Comparison of ENCODE assay signal across 3 cellular contexts in the genomic region with DNA sequence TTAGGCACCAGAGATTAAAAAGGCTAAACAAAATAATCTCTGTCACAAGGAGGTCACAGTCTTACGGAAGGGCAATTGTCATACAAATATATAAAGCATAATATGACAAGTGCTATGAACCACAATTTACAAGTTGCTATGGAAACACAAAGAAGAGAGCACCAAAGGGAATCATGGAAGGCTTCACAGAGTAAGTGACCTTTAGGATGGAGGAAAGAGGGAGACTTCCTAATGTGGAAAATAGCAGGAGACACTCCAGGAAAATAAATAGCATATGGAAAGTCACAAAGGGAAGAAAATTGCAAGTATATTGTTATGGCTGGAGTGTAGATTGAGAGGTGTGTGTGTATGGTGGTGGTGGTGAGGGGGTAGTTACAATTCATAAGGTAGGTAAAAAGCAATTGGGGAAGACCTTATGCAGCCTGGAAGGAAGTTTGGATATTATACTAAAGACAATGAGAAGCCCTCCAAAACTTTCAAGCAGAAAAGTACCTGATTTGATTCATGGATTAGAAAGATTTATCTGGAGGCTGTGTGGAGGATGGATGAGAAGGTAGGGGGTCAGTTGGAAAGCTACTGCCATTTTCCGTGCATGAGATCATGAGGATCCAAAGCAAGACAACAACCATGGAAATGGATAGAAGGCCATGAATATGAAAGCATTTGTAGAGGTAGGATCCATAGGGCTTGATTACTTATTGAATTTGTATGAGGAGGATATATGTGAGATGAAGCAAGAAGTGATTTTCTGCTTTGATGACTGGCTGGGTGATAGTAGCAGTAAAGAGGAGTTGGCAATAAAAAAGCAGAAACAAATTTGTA.
TF ChIP-seq lines count a peak whose summit lies in the region.

No MANE protein-coding gene starts in this region.

TF ChIP-seq in GM23338, 12 proteins besides CTCF, POLR2A, EP300 and RAD21 (continues in another document):
- TF ChIP-seq, protein P1, sequence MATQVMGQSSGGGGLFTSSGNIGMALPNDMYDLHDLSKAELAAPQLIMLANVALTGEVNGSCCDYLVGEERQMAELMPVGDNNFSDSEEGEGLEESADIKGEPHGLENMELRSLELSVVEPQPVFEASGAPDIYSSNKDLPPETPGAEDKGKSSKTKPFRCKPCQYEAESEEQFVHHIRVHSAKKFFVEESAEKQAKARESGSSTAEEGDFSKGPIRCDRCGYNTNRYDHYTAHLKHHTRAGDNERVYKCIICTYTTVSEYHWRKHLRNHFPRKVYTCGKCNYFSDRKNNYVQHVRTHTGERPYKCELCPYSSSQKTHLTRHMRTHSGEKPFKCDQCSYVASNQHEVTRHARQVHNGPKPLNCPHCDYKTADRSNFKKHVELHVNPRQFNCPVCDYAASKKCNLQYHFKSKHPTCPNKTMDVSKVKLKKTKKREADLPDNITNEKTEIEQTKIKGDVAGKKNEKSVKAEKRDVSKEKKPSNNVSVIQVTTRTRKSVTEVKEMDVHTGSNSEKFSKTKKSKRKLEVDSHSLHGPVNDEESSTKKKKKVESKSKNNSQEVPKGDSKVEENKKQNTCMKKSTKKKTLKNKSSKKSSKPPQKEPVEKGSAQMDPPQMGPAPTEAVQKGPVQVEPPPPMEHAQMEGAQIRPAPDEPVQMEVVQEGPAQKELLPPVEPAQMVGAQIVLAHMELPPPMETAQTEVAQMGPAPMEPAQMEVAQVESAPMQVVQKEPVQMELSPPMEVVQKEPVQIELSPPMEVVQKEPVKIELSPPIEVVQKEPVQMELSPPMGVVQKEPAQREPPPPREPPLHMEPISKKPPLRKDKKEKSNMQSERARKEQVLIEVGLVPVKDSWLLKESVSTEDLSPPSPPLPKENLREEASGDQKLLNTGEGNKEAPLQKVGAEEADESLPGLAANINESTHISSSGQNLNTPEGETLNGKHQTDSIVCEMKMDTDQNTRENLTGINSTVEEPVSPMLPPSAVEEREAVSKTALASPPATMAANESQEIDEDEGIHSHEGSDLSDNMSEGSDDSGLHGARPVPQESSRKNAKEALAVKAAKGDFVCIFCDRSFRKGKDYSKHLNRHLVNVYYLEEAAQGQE (IDR thresholded peaks at IDR 0.05; ENCODE audit: unreplicated experiment), result no peak
- TF ChIP-seq NANOG (IDR thresholded peaks at IDR 0.05; ENCODE audit: borderline replicate concordance), result no peak
- TF ChIP-seq JUNB (IDR thresholded peaks at IDR 0.05; ENCODE audit: unreplicated experiment), result no peak
- no peak for TF ChIP-seq EZH2phosphoT487 (IDR thresholded peaks at IDR 0.05; ENCODE audit: unreplicated experiment)

TF ChIP-seq in HepG2, 621 proteins besides CTCF, POLR2A, EP300 and RAD21:
- TF ChIP-seq ZNF83 (CRISPR knock-in tag; IDR thresholded peaks at IDR 0.05; ENCODE audit: borderline replicate concordance) (no peak), MAF1 (CRISPR knock-in tag; IDR thresholded peaks at IDR 0.05; ENCODE audit: borderline replicate concordance) (no peak), ZNF792 (CRISPR knock-in tag; IDR thresholded peaks at IDR 0.05) (no peak), ZNF326 (CRISPR knock-in tag; IDR thresholded peaks at IDR 0.05; ENCODE audit: borderline replicate concordance) (no peak), ZNF160 (CRISPR knock-in tag; IDR thresholded peaks at IDR 0.05) (no peak), HNF4G (IDR thresholded peaks at IDR 0.05; ENCODE audit: borderline replicate concordance, low read depth, low read length) (no peak), HNF4G (CRISPR knock-in tag; IDR thresholded peaks at IDR 0.05; ENCODE audit: borderline replicate concordance, low read depth) (no peak), NFYC (CRISPR knock-in tag; IDR thresholded peaks at IDR 0.05) (no peak), ZNF232 (CRISPR knock-in tag; IDR thresholded peaks at IDR 0.05; ENCODE audit: borderline replicate concordance) (no peak), SMARCE1 (IDR thresholded peaks at IDR 0.05; ENCODE audit: borderline replicate concordance) (no peak), ZNF136 (CRISPR knock-in tag; IDR thresholded peaks at IDR 0.05; ENCODE audit: low read depth) (no peak), REL (CRISPR knock-in tag; conservative IDR thresholded peaks at IDR 0.05) (no peak), ZNF292 (CRISPR knock-in tag; IDR thresholded peaks at IDR 0.05; ENCODE audit: borderline replicate concordance, low read depth) (no peak), ZNF180 (CRISPR knock-in tag; IDR thresholded peaks at IDR 0.05; ENCODE audit: borderline replicate concordance, low read depth) (no peak), ZNF501 (CRISPR knock-in tag; IDR thresholded peaks at IDR 0.05) (no peak)
- TF ChIP-seq, protein P2, sequence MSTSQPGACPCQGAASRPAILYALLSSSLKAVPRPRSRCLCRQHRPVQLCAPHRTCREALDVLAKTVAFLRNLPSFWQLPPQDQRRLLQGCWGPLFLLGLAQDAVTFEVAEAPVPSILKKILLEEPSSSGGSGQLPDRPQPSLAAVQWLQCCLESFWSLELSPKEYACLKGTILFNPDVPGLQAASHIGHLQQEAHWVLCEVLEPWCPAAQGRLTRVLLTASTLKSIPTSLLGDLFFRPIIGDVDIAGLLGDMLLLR (CRISPR knock-in tag; IDR thresholded peaks at IDR 0.05), result no peak

TF ChIP-seq in HEK293T, 16 proteins besides CTCF, POLR2A, EP300 and RAD21:
- TF ChIP-seq ELF4 (IDR thresholded peaks at IDR 0.05) (no peak), ARNT (IDR thresholded peaks at IDR 0.05) (no peak), CTBP1 (IDR thresholded peaks at IDR 0.05; ENCODE audit: borderline replicate concordance) (no peak), SP1 (IDR thresholded peaks at IDR 0.05) (no peak), ZNF384 (IDR thresholded peaks at IDR 0.05) (no peak), L3MBTL2 (conservative IDR thresholded peaks at IDR 0.05) (no peak), TARDBP (IDR thresholded peaks at IDR 0.05) (no peak), FOXM1 (IDR thresholded peaks at IDR 0.05; ENCODE audit: borderline replicate concordance) (no peak), BHLHE40 (IDR thresholded peaks at IDR 0.05; ENCODE audit: borderline replicate concordance) (no peak), NFRKB (IDR thresholded peaks at IDR 0.05) (no peak), FOXK2 (IDR thresholded peaks at IDR 0.05) (no peak), HDGF (IDR thresholded peaks at IDR 0.05; ENCODE audit: borderline replicate concordance) (no peak), SUZ12 (IDR thresholded peaks at IDR 0.05) (no peak), FOXA1 (IDR thresholded peaks at IDR 0.05) (no peak), LEF1 (IDR thresholded peaks at IDR 0.05; ENCODE audit: borderline replicate concordance) (no peak)
- TF ChIP-seq, protein P3, sequence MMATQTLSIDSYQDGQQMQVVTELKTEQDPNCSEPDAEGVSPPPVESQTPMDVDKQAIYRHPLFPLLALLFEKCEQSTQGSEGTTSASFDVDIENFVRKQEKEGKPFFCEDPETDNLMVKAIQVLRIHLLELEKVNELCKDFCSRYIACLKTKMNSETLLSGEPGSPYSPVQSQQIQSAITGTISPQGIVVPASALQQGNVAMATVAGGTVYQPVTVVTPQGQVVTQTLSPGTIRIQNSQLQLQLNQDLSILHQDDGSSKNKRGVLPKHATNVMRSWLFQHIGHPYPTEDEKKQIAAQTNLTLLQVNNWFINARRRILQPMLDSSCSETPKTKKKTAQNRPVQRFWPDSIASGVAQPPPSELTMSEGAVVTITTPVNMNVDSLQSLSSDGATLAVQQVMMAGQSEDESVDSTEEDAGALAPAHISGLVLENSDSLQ (IDR thresholded peaks at IDR 0.05), result no peak
